In genomic region chr12:116293687-116294463, GRCh38 we compare ENCODE assay signal across 16 cellular contexts. TPM values are rescaled to one million over a fixed set of nuclear protein-coding genes. Genes with fewer than 3 reads are reported as not detected.
DNase-seq lines count a peak whose midpoint lies in the region; ATAC-seq and TF ChIP-seq lines count a peak whose summit lies in the region.
"Had no signal": no experiment of that assay in that cellular context is flagged by ENCODE, and none has a peak within 500 bp of the region (broad histone marks: within the 10 kb centered on the region; RNA-seq: fewer than 3 reads in every experiment).

No MANE protein-coding gene starts in this region.

- H3K27me3 Mint-ChIP-seq in neural progenitor cell (ENCODE audit: insufficient read depth, low read depth): peaks cover 3% of the 10 kb centered on the region

- no peak overlapping the region for H3K4me3 Mint-ChIP-seq in neural progenitor cell
- H3K4me3 Mint-ChIP-seq: CD4-positive, alpha-beta memory T cell had no signal

- H3K36me3 ChIP-seq in neural progenitor cell: no peaks in the 10 kb centered on the region
- H3K36me3 ChIP-seq: MG63 had no signal

- intact Hi-C loops in head of caudate nucleus (cut with DNase I): no loop called here

- no peaks in the 10 kb centered on the region for H3K36me3 Mint-ChIP-seq in neural progenitor cell

- H3K27ac ChIP-seq in neural progenitor cell: no peak overlapping the region
- H3K27ac ChIP-seq: GM23248 had no signal

- no peaks in the 10 kb centered on the region for H3K27me3 ChIP-seq in neural progenitor cell
- H3K27me3 ChIP-seq: MG63 had no signal

- peaks cover 23% of the 10 kb centered on the region for H3K4me1 Mint-ChIP-seq in neural progenitor cell
- H3K4me1 Mint-ChIP-seq: CD4-positive, alpha-beta memory T cell had no signal

- DNase-seq in EH (ENCODE audit: low read depth) (peak; percentile 19), fibroblast of the aortic adventitia (ENCODE audit: low read depth) (no peak), neural progenitor cell (ENCODE audit: low spot score) (no peak), head of caudate nucleus (no peak), SHP77 (lab: John Stamatoyannopoulos, UW) (no peak)
- DNase-seq in activated CD4-positive, CD25-positive, alpha-beta regulatory T cell treated with anti-CD3 and anti-CD28 coated beads, Interleukin-2, amount 50 U/mL, for 72 hours: no peak
- DNase-seq: AML-193; CD4-positive, alpha-beta memory T cell; DND-41; GF-D8; GM23248; MG63; NCI-H187; SHP77 treated with DMSO at 0.1 percent for 48 hours had no signal

- TF ChIP-seq CTCF in fibroblast of the aortic adventitia (IDR thresholded peaks at IDR 0.05; ENCODE audit: insufficient read depth, low read length) (peak; percentile 16), neural progenitor cell (IDR thresholded peaks at IDR 0.05) (no peak)

- no peak overlapping the region for H3K27ac Mint-ChIP-seq in neural progenitor cell
- H3K27ac Mint-ChIP-seq: CD4-positive, alpha-beta memory T cell had no signal

- H3K79me2 ChIP-seq in neural progenitor cell (ENCODE audit: low read depth): no peaks in the 10 kb centered on the region

- H3K9me3 ChIP-seq in neural progenitor cell (ENCODE audit: low read depth): no peaks in the 10 kb centered on the region

- H2AFZ ChIP-seq in neural progenitor cell (replicated peaks): no peak overlapping the region
- H2AFZ ChIP-seq: GM23248 had no signal

- peaks cover 18% of the 10 kb centered on the region for H3K4me1 ChIP-seq in neural progenitor cell

- no peak overlapping the region for H3K4me3 ChIP-seq in fibroblast of the aortic adventitia (ENCODE audit: low read depth, low read length)
- H3K4me3 ChIP-seq in neural progenitor cell: no peak overlapping the region
- H3K4me3 ChIP-seq: GM23248, MG63 had no signal

- peak; percentile 37; the same call in 2 of the 3 replicates for ATAC-seq in SK-N-SH treated with all-trans-retinoic acid at 6 μM for 48 hours
- no peak for ATAC-seq in GM21619 (IDR thresholded peaks at IDR 0.05; ENCODE audit: unreplicated experiment)

- no peaks in the 10 kb centered on the region for H3K9me3 Mint-ChIP-seq in neural progenitor cell

- H3F3A ChIP-seq in neural progenitor cell (ENCODE audit: low read depth): peaks cover 23% of the 10 kb centered on the region

- H3K4me2 ChIP-seq in neural progenitor cell: peak overlapping the region; percentile 62

- no peak overlapping the region for H3K9ac ChIP-seq in neural progenitor cell
- H3K9ac ChIP-seq: GM23248 had no signal

- H4K20me1 ChIP-seq in neural progenitor cell (ENCODE audit: low read depth): no peaks in the 10 kb centered on the region

TF ChIP-seq in SK-N-SH treated with all-trans-retinoic acid at 6 μM for 48 hours, 23 proteins besides CTCF, POLR2A, EP300 and RAD21:
- TF ChIP-seq TCF4 (CRISPR knock-in tag; IDR thresholded peaks at IDR 0.05; ENCODE audit: borderline replicate concordance) (no peak), TOX (CRISPR knock-in tag; IDR thresholded peaks at IDR 0.05; ENCODE audit: borderline replicate concordance) (no peak), RARB (CRISPR knock-in tag; IDR thresholded peaks at IDR 0.05) (no peak), ZC3H10 (CRISPR knock-in tag; IDR thresholded peaks at IDR 0.05) (no peak), OSR1 (CRISPR knock-in tag; IDR thresholded peaks at IDR 0.05) (no peak), GLIS3 (CRISPR knock-in tag; IDR thresholded peaks at IDR 0.05) (no peak), ZNF8 (CRISPR knock-in tag; IDR thresholded peaks at IDR 0.05) (no peak), ZNF70 (CRISPR knock-in tag; IDR thresholded peaks at IDR 0.05) (no peak), ZFP30 (CRISPR knock-in tag; IDR thresholded peaks at IDR 0.05) (no peak), TSHZ2 (CRISPR knock-in tag; IDR thresholded peaks at IDR 0.05) (no peak)
- TF ChIP-seq, protein P1, sequence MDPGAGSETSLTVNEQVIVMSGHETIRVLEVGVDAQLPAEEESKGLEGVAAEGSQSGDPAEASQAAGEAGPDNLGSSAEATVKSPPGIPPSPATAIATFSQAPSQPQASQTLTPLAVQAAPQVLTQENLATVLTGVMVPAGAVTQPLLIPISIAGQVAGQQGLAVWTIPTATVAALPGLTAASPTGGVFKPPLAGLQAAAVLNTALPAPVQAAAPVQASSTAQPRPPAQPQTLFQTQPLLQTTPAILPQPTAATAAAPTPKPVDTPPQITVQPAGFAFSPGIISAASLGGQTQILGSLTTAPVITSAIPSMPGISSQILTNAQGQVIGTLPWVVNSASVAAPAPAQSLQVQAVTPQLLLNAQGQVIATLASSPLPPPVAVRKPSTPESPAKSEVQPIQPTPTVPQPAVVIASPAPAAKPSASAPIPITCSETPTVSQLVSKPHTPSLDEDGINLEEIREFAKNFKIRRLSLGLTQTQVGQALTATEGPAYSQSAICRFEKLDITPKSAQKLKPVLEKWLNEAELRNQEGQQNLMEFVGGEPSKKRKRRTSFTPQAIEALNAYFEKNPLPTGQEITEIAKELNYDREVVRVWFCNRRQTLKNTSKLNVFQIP (CRISPR knock-in tag; IDR thresholded peaks at IDR 0.05; ENCODE audit: borderline replicate concordance, low read depth): no peak
TF ChIP-seq in SK-N-SH treated with all-trans-retinoic acid at 6 μM for 48 hours: peak in this region for 0.

RNA-seq across cellular contexts. Expression of gene MED13L, which starts 16.4 kb away (rescaled TPM):
- 120 and 180 TPM in 2 replicates for total RNA-seq in fibroblast of the aortic adventitia (ENCODE audit: low replicate concordance)
- 122 and 149 TPM in 2 replicates for total RNA-seq in neural progenitor cell (ENCODE audit: low replicate concordance)
